In the genomic region with DNA sequence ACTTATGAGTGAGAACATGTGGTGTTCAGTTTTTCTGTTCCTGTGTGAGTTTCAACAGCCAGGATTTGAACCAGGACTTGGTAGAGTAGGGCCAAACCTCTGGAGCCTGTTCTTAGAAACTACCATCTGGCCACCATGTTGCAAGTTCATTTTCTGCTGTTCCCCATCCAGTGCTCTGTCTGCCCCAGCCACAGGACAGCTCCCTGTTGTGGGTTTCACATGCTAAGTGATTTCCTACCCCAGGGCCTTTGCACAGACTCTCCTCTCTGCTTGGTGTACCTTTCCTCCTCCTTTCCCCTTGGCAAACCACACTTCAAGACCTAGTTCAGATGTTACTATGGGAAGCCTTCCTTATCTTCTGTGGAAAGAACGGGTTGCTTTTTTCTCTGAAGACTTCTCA, we compare ENCODE assay signal across 10 cellular contexts.
"Had no signal": no experiment of that assay in that cellular context is flagged by ENCODE, and none has a peak within 500 bp of the region (broad histone marks: within the 10 kb centered on the region; RNA-seq: fewer than 3 reads in every experiment).

No MANE protein-coding gene starts in this region.

- H3K4me3 ChIP-seq: GM23338 had no signal

- H3K27ac ChIP-seq: HL-60 had no signal

- H3K27me3 Mint-ChIP-seq: IgD-negative memory B cell had no signal

- DNase-seq: H9, HCEC 1CT, HFFc6, KG1 had no signal

- H3K27ac Mint-ChIP-seq: GM23338, HFFc6, IgD-negative memory B cell had no signal

- H3K36me3 Mint-ChIP-seq: IgD-negative memory B cell had no signal

- H3K4me3 Mint-ChIP-seq: GM23338, H9, HFFc6, IgD-negative memory B cell had no signal

- ATAC-seq: GM23338, HepG2 had no signal

- FAIRE-seq: H1, H54, HepG2 had no signal

- H3K9me3 Mint-ChIP-seq: H9 had no signal
